Comparison of ENCODE assay signal across 1 cellular context in the genomic region with DNA sequence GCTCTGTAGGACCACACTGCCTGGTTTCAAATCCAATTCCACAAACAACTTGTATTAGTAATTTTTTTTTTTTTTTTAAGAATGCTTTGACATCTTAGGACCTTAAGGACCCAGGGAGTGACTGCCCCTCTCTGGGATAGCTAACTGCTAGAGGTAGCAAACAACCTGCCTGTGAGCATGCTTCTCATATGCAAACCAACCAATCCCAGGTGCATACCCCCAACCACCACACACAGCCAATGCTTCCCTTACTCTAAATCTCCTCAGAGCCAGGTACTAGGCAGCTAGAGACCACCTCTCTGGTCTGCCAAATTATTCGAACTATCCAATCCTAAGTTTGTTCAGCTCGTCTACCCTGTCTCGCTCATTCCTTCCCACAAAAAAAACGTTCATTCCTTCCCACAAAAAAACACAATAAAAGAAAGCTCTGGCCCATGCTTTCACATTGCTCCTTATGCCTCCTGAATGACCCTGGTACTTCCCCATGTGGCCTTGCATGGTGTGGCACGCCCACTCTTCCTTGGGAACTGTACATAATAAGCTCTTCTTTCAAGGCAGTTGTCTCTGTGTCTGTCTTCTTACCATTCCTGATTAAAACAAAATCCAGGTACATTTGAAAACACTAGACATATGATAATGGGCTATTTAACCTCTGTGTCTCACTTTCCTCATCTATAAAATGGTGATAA.
TF ChIP-seq lines count a peak whose summit lies in the region.

No MANE protein-coding gene starts in this region.

TF ChIP-seq in GM12878, 131 proteins besides CTCF, POLR2A, EP300 and RAD21:
- no peak for TF ChIP-seq TCF3 (IDR thresholded peaks at IDR 0.05; ENCODE audit: borderline replicate concordance, insufficient read depth, low read depth, low read length)
TF ChIP-seq in GM12878: peak in this region for 0.
